In genomic region chr5:157027663-157028062, GRCh38 we compare ENCODE assay signal across 15 cellular contexts. TPM values are rescaled to one million over a fixed set of nuclear protein-coding genes. Genes with fewer than 3 reads are reported as not detected.
DNase-seq lines count a peak whose midpoint lies in the region; ATAC-seq lines count a peak whose summit lies in the region.
"Not testable (repeated sequence)": the region's sequence is repeated elsewhere in the genome, so short reads cannot be mapped to it uniquely, and the experiment has no call there.
"Had no signal": no experiment of that assay in that cellular context is flagged by ENCODE, and none has a peak within 500 bp of the region (broad histone marks: within the 10 kb centered on the region; RNA-seq: fewer than 3 reads in every experiment).

No MANE protein-coding gene starts in this region.

- not testable (repeated sequence) for H3K27me3 Mint-ChIP-seq in CD4-positive, CD25-positive, alpha-beta regulatory T cell; activated T-helper 2 cell treated with anti-CD3 and anti-CD28 coated beads, Interferon-gamma antibody, Interleukin-2, Interleukin-4, amounts not matched to agents 10 μg/mL and 5 μg/mL and 100 μg/mL, durations not matched to agents 14 hours and 24 hours and 36 hours (ENCODE audit: low read depth)

- peaks cover 14% of the 10 kb centered on the region for H3K4me1 ChIP-seq in CD4-positive, CD25-positive, alpha-beta regulatory T cell (ENCODE audit: control insufficient read depth, insufficient read depth, low read length, poor library complexity, severe bottlenecking)

- H3K36me3 Mint-ChIP-seq in CD4-positive, CD25-positive, alpha-beta regulatory T cell, result peaks cover 14% of the 10 kb centered on the region
- H3K36me3 Mint-ChIP-seq in activated T-helper 2 cell treated with anti-CD3 and anti-CD28 coated beads, Interferon-gamma antibody, Interleukin-2, Interleukin-4, amounts not matched to agents 10 μg/mL and 5 μg/mL and 100 μg/mL, durations not matched to agents 14 hours and 24 hours and 36 hours (ENCODE audit: low read depth), result peaks cover 27% of the 10 kb centered on the region

- intact Hi-C loops in activated T-helper 2 cell treated with anti-CD3 and anti-CD28 coated beads, Interferon-gamma antibody, Interleukin-2, Interleukin-4, amounts not matched to agents 10 μg/mL and 5 μg/mL and 100 μg/mL, durations not matched to agents 14 hours and 24 hours and 36 hours (cut with micrococcal nuclease), result loop anchor here (5.0 kb wide), 2 partner anchors 240 to 575 kb away; partner anchors contain the start of gene CYFIP2

- H3K4me3 Mint-ChIP-seq in CD4-positive, CD25-positive, alpha-beta regulatory T cell; activated T-helper 2 cell treated with anti-CD3 and anti-CD28 coated beads, Interferon-gamma antibody, Interleukin-2, Interleukin-4, amounts not matched to agents 10 μg/mL and 5 μg/mL and 100 μg/mL, durations not matched to agents 14 hours and 24 hours and 36 hours (ENCODE audit: low read depth): not testable (repeated sequence)

- ATAC-seq in CD4-positive, CD25-positive, alpha-beta regulatory T cell (ENCODE audit: low read depth in 2 of 2), result not testable (repeated sequence)
- ATAC-seq in GM18858 (IDR thresholded peaks at IDR 0.05; ENCODE audit: unreplicated experiment), result peak; percentile 97
- peak; percentile 93 for ATAC-seq in GM19395 (IDR thresholded peaks at IDR 0.05; ENCODE audit: unreplicated experiment)
- peak; percentile 85 for ATAC-seq in GM21529 (IDR thresholded peaks at IDR 0.05; ENCODE audit: unreplicated experiment)
- ATAC-seq in HG02852 (IDR thresholded peaks at IDR 0.05; ENCODE audit: unreplicated experiment), result peak; percentile 87
- peak; percentile 86 for ATAC-seq in HG03108 (IDR thresholded peaks at IDR 0.05; ENCODE audit: unreplicated experiment)
- peak; percentile 97 for ATAC-seq in HG03558 (IDR thresholded peaks at IDR 0.05; ENCODE audit: extremely low read depth, unreplicated experiment)

- not testable (repeated sequence) for H3K4me3 ChIP-seq in CD4-positive, CD25-positive, alpha-beta regulatory T cell (ENCODE audit: low read depth, low read length)

- H3K27ac ChIP-seq in CD4-positive, CD25-positive, alpha-beta regulatory T cell (ENCODE audit: insufficient read depth, low read length, poor library complexity, severe bottlenecking), result not testable (repeated sequence)

- peak in 1 of 3 donors; percentile 69 for DNase-seq in CD4-positive, CD25-positive, alpha-beta regulatory T cell
- DNase-seq in activated T-helper 2 cell treated with anti-CD3 and anti-CD28 coated beads, Interferon-gamma antibody, Interleukin-2, Interleukin-4, amounts not matched to agents 10 μg/mL and 5 μg/mL and 100 μg/mL, durations not matched to agents 14 hours and 24 hours and 36 hours (ENCODE audit: low spot score), result not testable (repeated sequence)

- H3K4me1 Mint-ChIP-seq in CD4-positive, CD25-positive, alpha-beta regulatory T cell, result peaks cover 16 to 56% (median 33%) of the 10 kb centered on the region in 4 donors
- H3K4me1 Mint-ChIP-seq in activated T-helper 2 cell treated with anti-CD3 and anti-CD28 coated beads, Interferon-gamma antibody, Interleukin-2, Interleukin-4, amounts not matched to agents 10 μg/mL and 5 μg/mL and 100 μg/mL, durations not matched to agents 14 hours and 24 hours and 36 hours (ENCODE audit: low read depth), result peaks cover 82% of the 10 kb centered on the region

- not testable (repeated sequence) for H3K36me3 ChIP-seq in CD4-positive, CD25-positive, alpha-beta regulatory T cell (ENCODE audit: control insufficient read depth, insufficient read depth, low read length)

- H3K9me3 Mint-ChIP-seq in CD4-positive, CD25-positive, alpha-beta regulatory T cell; activated T-helper 2 cell treated with anti-CD3 and anti-CD28 coated beads, Interferon-gamma antibody, Interleukin-2, Interleukin-4, amounts not matched to agents 10 μg/mL and 5 μg/mL and 100 μg/mL, durations not matched to agents 14 hours and 24 hours and 36 hours: not testable (repeated sequence)

- H3K27me3 ChIP-seq in CD4-positive, CD25-positive, alpha-beta regulatory T cell (ENCODE audit: control insufficient read depth, insufficient read depth, low read length), result not testable (repeated sequence)

- H3K27ac Mint-ChIP-seq in CD4-positive, CD25-positive, alpha-beta regulatory T cell, result peak overlapping the region; percentile 15 to 61 (median 20)
- H3K27ac Mint-ChIP-seq in activated T-helper 2 cell treated with anti-CD3 and anti-CD28 coated beads, Interferon-gamma antibody, Interleukin-2, Interleukin-4, amounts not matched to agents 10 μg/mL and 5 μg/mL and 100 μg/mL, durations not matched to agents 14 hours and 24 hours and 36 hours, result peak overlapping the region; percentile 89

- not testable (repeated sequence) for H3K9me3 ChIP-seq in CD4-positive, CD25-positive, alpha-beta regulatory T cell (ENCODE audit: control insufficient read depth in 2 of 2, low read length in 2 of 2)

RNA-seq across cellular contexts. Expression of gene HAVCR1, which starts 31.3 kb away (rescaled TPM):
- 7.9 TPM for total RNA-seq in CD4-positive, CD25-positive, alpha-beta regulatory T cell
- polyA plus RNA-seq in CD4-positive, CD25-positive, alpha-beta regulatory T cell, result 1 to 10 TPM; 1.7 to 8.2 (median 3.7) TPM
- total RNA-seq in activated T-helper 2 cell treated with anti-CD3 and anti-CD28 coated beads, Interferon-gamma antibody, Interleukin-2, Interleukin-4, amounts not matched to agents 10 μg/mL and 5 μg/mL and 100 μg/mL, durations not matched to agents 14 hours and 24 hours and 36 hours, result 0.64 and 1.2 TPM in 2 replicates
- total RNA-seq: endothelial cell of umbilical vein, fibroblast of villous mesenchyme, lung microvascular endothelial cell, osteocyte, Right ventricle myocardium inferior had no signal
- polyA plus RNA-seq: BJ, endothelial cell of umbilical vein, keratinocyte had no signal
